ENCODE assay signal across 7 cellular contexts in the genomic region with DNA sequence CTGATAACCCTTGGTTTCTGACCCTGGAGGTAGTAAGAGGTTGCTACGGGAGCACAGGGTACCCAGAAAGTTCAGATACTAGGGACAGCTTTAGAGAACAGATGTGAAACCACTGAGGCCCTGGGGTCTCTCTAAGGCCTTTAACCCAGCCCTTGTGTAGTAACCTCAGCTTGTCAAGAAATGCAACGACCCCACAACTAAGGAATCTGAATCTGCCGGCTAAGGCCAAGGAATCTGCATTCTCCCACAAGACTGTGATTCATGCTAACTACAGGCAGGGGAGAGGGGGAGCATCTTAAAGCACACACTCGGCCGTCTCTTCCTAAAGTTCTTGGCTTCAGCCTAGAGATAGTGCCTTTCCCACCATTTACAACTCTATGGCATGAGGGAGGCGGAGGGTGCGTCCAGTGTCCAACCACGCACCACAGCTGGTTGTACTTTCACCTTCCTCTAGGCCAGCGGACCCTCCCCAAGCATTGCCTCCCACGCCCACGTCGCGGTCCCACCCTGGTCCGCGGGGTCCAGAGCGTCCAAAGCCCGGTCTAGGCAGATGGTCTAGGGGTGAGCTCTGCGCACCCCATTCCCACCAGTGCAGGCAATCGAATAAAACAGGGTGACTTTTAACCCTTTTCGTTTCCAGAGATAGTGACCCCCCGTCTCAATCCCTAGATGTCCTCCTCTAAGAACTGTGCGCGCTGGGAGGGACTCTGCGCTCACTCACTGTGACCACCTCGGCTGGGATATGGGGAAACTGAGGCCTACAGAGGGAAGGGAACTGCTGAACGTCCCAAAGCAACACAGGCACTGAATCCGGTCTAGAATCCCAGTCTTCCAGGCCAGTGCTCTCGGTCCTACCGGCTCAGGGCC. TPM values are rescaled to one million over a fixed set of nuclear protein-coding genes. Genes with fewer than 3 reads are reported as not detected.
DNase-seq lines count a peak whose midpoint lies in the region; ATAC-seq and TF ChIP-seq lines count a peak whose summit lies in the region.

No MANE protein-coding gene starts in this region.

- POLR2A ChIA-PET in MCF 10A (lab: Yijun Ruan, JAX), result no interaction called here

- H3K4me1 ChIP-seq in HUES64 (ENCODE audit: insufficient read depth, low read length), result 0 out of 2 replicates have a peak, but pooled peaks cover 4% of the 10 kb centered on the region
- H3K4me1 ChIP-seq in liver (ENCODE audit: control insufficient read depth in 4 of 4, insufficient read depth in 4 of 4, low read length in 3 of 4), result peaks cover 3 to 19% (median 9%) of the 10 kb centered on the region in 4 donors

- BruUV-seq in MCF 10A (replicated peaks; lab: Mats Ljungman, UMichigan), result no TSS peak

- H3K9me3 Mint-ChIP-seq in MCF 10A (ENCODE audit: unreplicated experiment), result no peaks in the 10 kb centered on the region

- no peaks in the 10 kb centered on the region for H3K4me1 Mint-ChIP-seq in MCF 10A (ENCODE audit: insufficient read depth, unreplicated experiment)

- H3K27ac Mint-ChIP-seq in MCF 10A (ENCODE audit: low read depth, unreplicated experiment), result no peak overlapping the region

- ATAC-seq in HG03521 (IDR thresholded peaks at IDR 0.05; ENCODE audit: unreplicated experiment), result no peak
- ATAC-seq in GM18868 (IDR thresholded peaks at IDR 0.05; ENCODE audit: unreplicated experiment), result no peak

- no peak overlapping the region for H3K9ac ChIP-seq in HUES64 (ENCODE audit: low read depth, low read length)
- H3K9ac ChIP-seq in liver (ENCODE audit: low read depth in 1 of 2, low read length in 2 of 2), result peak overlapping the region in 1 of 2 donors; percentile 15

- TF ChIP-seq RAD21 in liver (IDR thresholded peaks at IDR 0.05), result no peak

- H3K4me3 ChIP-seq in HUES64 (ENCODE audit: low read length) (peak overlapping the region; percentile 73), liver (ENCODE audit: low read depth in 1 of 3, low read length in 3 of 3) (peak overlapping the region in 2 of 3 donors; percentile 71 to 77)

- no peaks in the 10 kb centered on the region for H3K36me3 Mint-ChIP-seq in MCF 10A (ENCODE audit: insufficient read depth, unreplicated experiment)

- H3K9me3 ChIP-seq in HUES64 (ENCODE audit: insufficient read depth, low read depth, low read length) (no peaks in the 10 kb centered on the region), liver (ENCODE audit: control insufficient read depth in 4 of 4, low read length in 3 of 4) (no peaks in the 10 kb centered on the region)

- TF ChIP-seq CTCF in MCF 10A (IDR thresholded peaks at IDR 0.05; ENCODE audit: unreplicated experiment) (no peak), liver (IDR thresholded peaks at IDR 0.05; ENCODE audit: low read depth, low read length, missing input control) (no peak)

- H3K36me3 ChIP-seq in HUES64 (ENCODE audit: insufficient read depth, low read length) (no peaks in the 10 kb centered on the region), liver (ENCODE audit: control insufficient read depth in 4 of 4, insufficient read depth in 3 of 4, low read depth in 1 of 4, low read length in 3 of 4) (no peaks in the 10 kb centered on the region)

- H3K27ac ChIP-seq in HUES64 (ENCODE audit: low read depth, low read length), result no peak overlapping the region
- no peak overlapping the region for H3K27ac ChIP-seq in liver (ENCODE audit: low read depth in 1 of 2, low read length in 2 of 2)
- H3K27ac ChIP-seq in temporal lobe (ENCODE audit: low read depth, low read length), result peak overlapping the region; percentile 74

- intact Hi-C loops in MCF 10A (cut with micrococcal nuclease), result no loop called here

- H3K4me3 Mint-ChIP-seq in MCF 10A (ENCODE audit: unreplicated experiment), result peak overlapping the region; percentile 71

- peaks cover 66% of the 10 kb centered on the region for H3K27me3 ChIP-seq in HUES64 (ENCODE audit: insufficient read depth, low read length)
- peaks cover 0 to 3% (median 3%) of the 10 kb centered on the region in 4 donors for H3K27me3 ChIP-seq in liver (ENCODE audit: control insufficient read depth in 4 of 4, insufficient read depth in 4 of 4, low read length in 3 of 4)

- CTCF ChIA-PET in MCF 10A (lab: Yijun Ruan, JAX), result interaction anchor here (0.6 to 1.3 kb wide), 2 partner anchors 27 to 51 kb away, joined by 3 to 4 read pairs; no protein-coding TSS in a partner anchor

- DNase-seq in MCF 10A (ENCODE audit: unreplicated experiment) (no peak), HT-29 (ENCODE audit: low spot score) (no peak)

- 49% methylated on average over 28 of the region's 29 CpGs for WGBS in HUES64
- 45% methylated on average over 29 of the region's 29 CpGs for WGBS in liver

- H3K27me3 Mint-ChIP-seq in MCF 10A (ENCODE audit: insufficient read depth, unreplicated experiment), result peaks cover 25% of the 10 kb centered on the region

TF ChIP-seq in liver, 16 proteins besides CTCF, POLR2A, EP300 and RAD21:
- TF ChIP-seq HNF4A (conservative IDR thresholded peaks at IDR 0.05) (no peak), JUND (IDR thresholded peaks at IDR 0.05) (no peak), HNF4G (IDR thresholded peaks at IDR 0.05) (no peak), EGR1 (IDR thresholded peaks at IDR 0.05; ENCODE audit: low read depth in 2 of 2) (no peak), TAF1 (conservative IDR thresholded peaks at IDR 0.05) (no peak), NR2F2 (IDR thresholded peaks at IDR 0.05) (no peak), RXRA (IDR thresholded peaks at IDR 0.05) (no peak), FOXA2 (IDR thresholded peaks at IDR 0.05) (no peak), YY1 (IDR thresholded peaks at IDR 0.05) (no peak), GABPA (IDR thresholded peaks at IDR 0.05 in 1 of 2, conservative IDR thresholded peaks at IDR 0.05 in 1 of 2) (no peak), SP1 (IDR thresholded peaks at IDR 0.05) (no peak), FOXA1 (IDR thresholded peaks at IDR 0.05) (no peak)
- TF ChIP-seq, protein P1, sequence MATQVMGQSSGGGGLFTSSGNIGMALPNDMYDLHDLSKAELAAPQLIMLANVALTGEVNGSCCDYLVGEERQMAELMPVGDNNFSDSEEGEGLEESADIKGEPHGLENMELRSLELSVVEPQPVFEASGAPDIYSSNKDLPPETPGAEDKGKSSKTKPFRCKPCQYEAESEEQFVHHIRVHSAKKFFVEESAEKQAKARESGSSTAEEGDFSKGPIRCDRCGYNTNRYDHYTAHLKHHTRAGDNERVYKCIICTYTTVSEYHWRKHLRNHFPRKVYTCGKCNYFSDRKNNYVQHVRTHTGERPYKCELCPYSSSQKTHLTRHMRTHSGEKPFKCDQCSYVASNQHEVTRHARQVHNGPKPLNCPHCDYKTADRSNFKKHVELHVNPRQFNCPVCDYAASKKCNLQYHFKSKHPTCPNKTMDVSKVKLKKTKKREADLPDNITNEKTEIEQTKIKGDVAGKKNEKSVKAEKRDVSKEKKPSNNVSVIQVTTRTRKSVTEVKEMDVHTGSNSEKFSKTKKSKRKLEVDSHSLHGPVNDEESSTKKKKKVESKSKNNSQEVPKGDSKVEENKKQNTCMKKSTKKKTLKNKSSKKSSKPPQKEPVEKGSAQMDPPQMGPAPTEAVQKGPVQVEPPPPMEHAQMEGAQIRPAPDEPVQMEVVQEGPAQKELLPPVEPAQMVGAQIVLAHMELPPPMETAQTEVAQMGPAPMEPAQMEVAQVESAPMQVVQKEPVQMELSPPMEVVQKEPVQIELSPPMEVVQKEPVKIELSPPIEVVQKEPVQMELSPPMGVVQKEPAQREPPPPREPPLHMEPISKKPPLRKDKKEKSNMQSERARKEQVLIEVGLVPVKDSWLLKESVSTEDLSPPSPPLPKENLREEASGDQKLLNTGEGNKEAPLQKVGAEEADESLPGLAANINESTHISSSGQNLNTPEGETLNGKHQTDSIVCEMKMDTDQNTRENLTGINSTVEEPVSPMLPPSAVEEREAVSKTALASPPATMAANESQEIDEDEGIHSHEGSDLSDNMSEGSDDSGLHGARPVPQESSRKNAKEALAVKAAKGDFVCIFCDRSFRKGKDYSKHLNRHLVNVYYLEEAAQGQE (IDR thresholded peaks at IDR 0.05), result no peak
- TF ChIP-seq, protein P2, sequence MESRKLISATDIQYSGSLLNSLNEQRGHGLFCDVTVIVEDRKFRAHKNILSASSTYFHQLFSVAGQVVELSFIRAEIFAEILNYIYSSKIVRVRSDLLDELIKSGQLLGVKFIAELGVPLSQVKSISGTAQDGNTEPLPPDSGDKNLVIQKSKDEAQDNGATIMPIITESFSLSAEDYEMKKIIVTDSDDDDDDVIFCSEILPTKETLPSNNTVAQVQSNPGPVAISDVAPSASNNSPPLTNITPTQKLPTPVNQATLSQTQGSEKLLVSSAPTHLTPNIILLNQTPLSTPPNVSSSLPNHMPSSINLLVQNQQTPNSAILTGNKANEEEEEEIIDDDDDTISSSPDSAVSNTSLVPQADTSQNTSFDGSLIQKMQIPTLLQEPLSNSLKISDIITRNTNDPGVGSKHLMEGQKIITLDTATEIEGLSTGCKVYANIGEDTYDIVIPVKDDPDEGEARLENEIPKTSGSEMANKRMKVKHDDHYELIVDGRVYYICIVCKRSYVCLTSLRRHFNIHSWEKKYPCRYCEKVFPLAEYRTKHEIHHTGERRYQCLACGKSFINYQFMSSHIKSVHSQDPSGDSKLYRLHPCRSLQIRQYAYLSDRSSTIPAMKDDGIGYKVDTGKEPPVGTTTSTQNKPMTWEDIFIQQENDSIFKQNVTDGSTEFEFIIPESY (IDR thresholded peaks at IDR 0.05), result no peak
- TF ChIP-seq, protein P3, sequence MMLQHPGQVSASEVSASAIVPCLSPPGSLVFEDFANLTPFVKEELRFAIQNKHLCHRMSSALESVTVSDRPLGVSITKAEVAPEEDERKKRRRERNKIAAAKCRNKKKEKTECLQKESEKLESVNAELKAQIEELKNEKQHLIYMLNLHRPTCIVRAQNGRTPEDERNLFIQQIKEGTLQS (IDR thresholded peaks at IDR 0.05), result no peak
- TF ChIP-seq, protein P4, sequence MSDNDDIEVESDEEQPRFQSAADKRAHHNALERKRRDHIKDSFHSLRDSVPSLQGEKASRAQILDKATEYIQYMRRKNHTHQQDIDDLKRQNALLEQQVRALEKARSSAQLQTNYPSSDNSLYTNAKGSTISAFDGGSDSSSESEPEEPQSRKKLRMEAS (IDR thresholded peaks at IDR 0.05), result no peak
TF ChIP-seq in liver: peak in this region for 0.

RNA-seq across cellular contexts. Expression of a gene that starts 0.7 kb away (rescaled TPM):
- 7.2 TPM for polyA plus RNA-seq in HUES64 (2013, experiment 1 of 2)
- polyA plus RNA-seq in HUES64 (2013, experiment 2 of 2), result 13.4 TPM
- total RNA-seq in MCF 10A (2022) (0.35 and 0.54 TPM in 2 replicates), liver (1 to 10 TPM; 5.2 to 5.9 TPM), temporal lobe (79.9 TPM)
- polyA plus RNA-seq in liver, result 1 to 10 TPM in 1 of 2 donors, under 1 TPM in 1; 0.94 to 3.4 TPM
- not detected in 2 replicates for total RNA-seq in HT-29 (2014; rRNA removed; shearing (Covaris generic))

RNA-seq across cellular contexts. Expression of a gene that starts 52.1 kb away (rescaled TPM):
- 11.9 TPM for polyA plus RNA-seq in HUES64 (2013, experiment 1 of 2)
- 12.9 TPM for polyA plus RNA-seq in HUES64 (2013, experiment 2 of 2)
- total RNA-seq in MCF 10A (2022) (14.5 and 21.3 TPM in 2 replicates), liver (10 to 100 TPM; 12.0 to 15.9 TPM), temporal lobe (8.6 TPM)
- polyA plus RNA-seq in liver, result 1 to 10 TPM; 5.2 to 7.3 TPM
- 5.2 and 6.2 TPM in 2 replicates for total RNA-seq in HT-29 (2014; rRNA removed; shearing (Covaris generic))

Comparison
In these comparisons a context has a peak if more than half of its experiments do, and no peak if none do; other contexts are left out.
1. RNA of a gene that starts 0.7 kb away (total RNA-seq): 79.9 TPM in temporal lobe (single experiment); 5.2 to 5.9 TPM in liver, 0.35 to 0.54 TPM in MCF 10A and not detected in HT-29; every median in the first group is over 10 times any median in the second.